8 cellular contexts compared by ENCODE assay signal in the genomic region with DNA sequence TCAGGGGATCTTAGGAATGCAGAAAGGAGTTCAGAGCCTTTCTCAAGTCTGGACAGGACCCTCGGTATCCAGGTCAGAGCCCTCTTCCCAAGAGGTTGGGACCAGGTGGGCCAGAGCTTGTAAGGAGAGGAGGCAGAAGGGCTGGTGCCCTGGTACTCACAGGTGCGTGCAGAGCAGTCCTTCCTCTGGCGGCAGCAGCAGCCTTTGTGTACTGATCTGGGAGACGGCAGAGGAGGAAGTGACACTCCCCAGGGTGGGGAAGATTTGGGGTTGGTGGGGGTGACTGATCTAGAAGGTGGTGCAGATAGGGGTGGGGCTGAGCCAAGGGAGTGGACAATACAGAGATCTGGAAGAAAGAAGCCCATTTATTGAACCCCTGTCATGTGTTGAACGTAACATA. TPM values are rescaled to one million over a fixed set of nuclear protein-coding genes. Genes with fewer than 3 reads are reported as not detected.
DNase-seq lines count a peak whose midpoint lies in the region; ATAC-seq and TF ChIP-seq lines count a peak whose summit lies in the region.

A gene with protein sequence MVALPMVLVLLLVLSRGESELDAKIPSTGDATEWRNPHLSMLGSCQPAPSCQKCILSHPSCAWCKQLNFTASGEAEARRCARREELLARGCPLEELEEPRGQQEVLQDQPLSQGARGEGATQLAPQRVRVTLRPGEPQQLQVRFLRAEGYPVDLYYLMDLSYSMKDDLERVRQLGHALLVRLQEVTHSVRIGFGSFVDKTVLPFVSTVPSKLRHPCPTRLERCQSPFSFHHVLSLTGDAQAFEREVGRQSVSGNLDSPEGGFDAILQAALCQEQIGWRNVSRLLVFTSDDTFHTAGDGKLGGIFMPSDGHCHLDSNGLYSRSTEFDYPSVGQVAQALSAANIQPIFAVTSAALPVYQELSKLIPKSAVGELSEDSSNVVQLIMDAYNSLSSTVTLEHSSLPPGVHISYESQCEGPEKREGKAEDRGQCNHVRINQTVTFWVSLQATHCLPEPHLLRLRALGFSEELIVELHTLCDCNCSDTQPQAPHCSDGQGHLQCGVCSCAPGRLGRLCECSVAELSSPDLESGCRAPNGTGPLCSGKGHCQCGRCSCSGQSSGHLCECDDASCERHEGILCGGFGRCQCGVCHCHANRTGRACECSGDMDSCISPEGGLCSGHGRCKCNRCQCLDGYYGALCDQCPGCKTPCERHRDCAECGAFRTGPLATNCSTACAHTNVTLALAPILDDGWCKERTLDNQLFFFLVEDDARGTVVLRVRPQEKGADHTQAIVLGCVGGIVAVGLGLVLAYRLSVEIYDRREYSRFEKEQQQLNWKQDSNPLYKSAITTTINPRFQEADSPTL (minus strand): TSS at position 210 of the 400 bp plus-strand sequence. CDS start 6,808 bp downstream, outside the sequence.

- H3K9ac ChIP-seq in Karpas-422 (ENCODE audit: low read length), result peak within 1 kb of the TSS; percentile 80

- H3K36me3 ChIP-seq in Karpas-422 (ENCODE audit: insufficient read depth, low read length), result peaks cover 9% of the 10 kb centered on the region; the same call in 1 of the 2 replicates

- H3K27me3 Mint-ChIP-seq in natural killer cell (ENCODE audit: low read depth in 2 of 2), result no peaks in the 10 kb centered on the region
- H3K27me3 Mint-ChIP-seq in MCF 10A (ENCODE audit: insufficient read depth, unreplicated experiment), result no peaks in the 10 kb centered on the region

- peaks cover 69% of the 10 kb centered on the region for H3K4me1 ChIP-seq in Karpas-422 (ENCODE audit: low read length)

- no peaks in the 10 kb centered on the region for H4K20me1 ChIP-seq in Karpas-422 (ENCODE audit: insufficient read depth, low read depth, low read length)

- H3K4me1 Mint-ChIP-seq in natural killer cell (peaks cover 49 to 70% of the 10 kb centered on the region in 2 donors), MCF 10A (ENCODE audit: insufficient read depth, unreplicated experiment) (peaks cover 9% of the 10 kb centered on the region)

- H3K9me3 ChIP-seq in Karpas-422 (ENCODE audit: low read length), result no peaks in the 10 kb centered on the region

- H3K9me3 Mint-ChIP-seq in natural killer cell (no peaks in the 10 kb centered on the region), MCF 10A (ENCODE audit: unreplicated experiment) (no peaks in the 10 kb centered on the region)

- no TSS peak for BruUV-seq in MCF 10A (replicated peaks; lab: Mats Ljungman, UMichigan)

- H3K36me3 Mint-ChIP-seq in natural killer cell (no peaks in the 10 kb centered on the region), MCF 10A (ENCODE audit: insufficient read depth, unreplicated experiment) (peaks cover 15% of the 10 kb centered on the region)

- H3K27ac Mint-ChIP-seq in natural killer cell (peak within 1 kb of the TSS; percentile 75 to 79), MCF 10A (ENCODE audit: low read depth, unreplicated experiment) (no peak within 1 kb of the TSS)

- no peaks in the 10 kb centered on the region for H3K9me2 ChIP-seq in Karpas-422 (replicated peaks; ENCODE audit: insufficient read depth, low read length)

- ATAC-seq in natural killer cell, result peak; percentile 57 to 78 (median 59)

- peaks cover 50% of the 10 kb centered on the region for H3K79me2 ChIP-seq in Karpas-422 (ENCODE audit: low read length)

- TF ChIP-seq CTCF in natural killer cell (IDR thresholded peaks at IDR 0.05) (no peak), MCF 10A (IDR thresholded peaks at IDR 0.05; ENCODE audit: unreplicated experiment) (no peak)

- intact Hi-C loops in natural killer cell (cut with micrococcal nuclease), result loop anchor here (5.0 to 10.0 kb wide), 2 partner anchors 50 to 298 kb away; a partner anchor contains a TSS
- intact Hi-C loops in MCF 10A (cut with micrococcal nuclease), result no loop called here

- H3K4me3 ChIP-seq in Karpas-422 (ENCODE audit: low read length), result peak within 1 kb of the TSS; percentile 74

- H3K27ac ChIP-seq in Karpas-422 (ENCODE audit: low read length), result peak within 1 kb of the TSS; percentile 91

- H2AFZ ChIP-seq in Karpas-422 (ENCODE audit: low read length), result no peak within 1 kb of the TSS

- peak within 1 kb of the TSS; percentile 93 for H3K4me2 ChIP-seq in Karpas-422 (ENCODE audit: low read depth, low read length, poor library complexity, severe bottlenecking)

- peak; percentile 77 for DNase-seq in activated gamma-delta T cell treated with Interleukin-2 at 50 U/mL for 16 hours
- DNase-seq in activated gamma-delta T cell (lab: John Stamatoyannopoulos, UW), result no peak
- DNase-seq in Karpas-422, result peak; percentile 93
- DNase-seq in activated T-cell treated with anti-CD3 and anti-CD28 coated beads for 1 hour (ENCODE audit: low read depth), result peak; percentile 61
- DNase-seq in natural killer cell, result peak; percentile 28
- DNase-seq in NCI-H510A (lab: John Stamatoyannopoulos, UW), result no peak
- DNase-seq in SKM-1 (lab: John Stamatoyannopoulos, UW; ENCODE audit: unreplicated experiment), result no peak
- DNase-seq in MCF 10A (ENCODE audit: unreplicated experiment), result no peak

- no peaks in the 10 kb centered on the region for H3K27me3 ChIP-seq in Karpas-422 (ENCODE audit: low read length)

- H3K4me3 Mint-ChIP-seq in natural killer cell (peak within 1 kb of the TSS; percentile 86), MCF 10A (ENCODE audit: unreplicated experiment) (no peak within 1 kb of the TSS)

- CTCF ChIA-PET in MCF 10A (lab: Yijun Ruan, JAX), result interaction anchor here (0.6 to 1.0 kb wide), 4 partner anchors 80 to 473 kb away, joined by 3 to 5 read pairs (median 3); no protein-coding TSS in a partner anchor

- POLR2A ChIA-PET in MCF 10A (lab: Yijun Ruan, JAX), result interaction anchor here (1.0 kb wide), 1 partner anchor 17 kb away, joined by 3 read pairs; no protein-coding TSS in a partner anchor

RNA-seq across cellular contexts. Expression of the gene that starts here (rescaled TPM):
- 124 and 159 TPM in 2 replicates for total RNA-seq in Karpas-422 (2014; rRNA removed; shearing (Covaris generic); ENCODE audit: low replicate concordance)
- 100 to 1,000 TPM; 329 to 441 (median 439) TPM for total RNA-seq in natural killer cell
- 1.0 and 1.1 TPM in 2 replicates for total RNA-seq in MCF 10A (2022)

Comparison
In these comparisons a context has a peak if more than half of its experiments do, and no peak if none do; other contexts are left out.
1. RNA of the gene that starts here (total RNA-seq): 329 to 441 TPM in natural killer cell and 124 to 159 TPM in Karpas-422; 1.0 to 1.1 TPM in MCF 10A; every median in the first group is over 10 times any median in the second.
2. DNase-seq: peak in activated gamma-delta T cell treated with Interleukin-2 at 50 U/mL for 16 hours (single experiment), Karpas-422 (single experiment), activated T-cell treated with anti-CD3 and anti-CD28 coated beads for 1 hour (single experiment) and natural killer cell (single experiment); none in activated gamma-delta T cell (single experiment), NCI-H510A (single experiment), SKM-1 (single experiment) and MCF 10A (single experiment).